In genomic region chr7:107181172-107181571, GRCh38 we compare ENCODE assay signal across 1 cellular context.
TF ChIP-seq lines count a peak whose summit lies in the region.

No MANE protein-coding gene starts in this region.

TF ChIP-seq in HCT116, 20 proteins besides CTCF, POLR2A, EP300 and RAD21 (continued from another document):
- TF ChIP-seq, protein P1, sequence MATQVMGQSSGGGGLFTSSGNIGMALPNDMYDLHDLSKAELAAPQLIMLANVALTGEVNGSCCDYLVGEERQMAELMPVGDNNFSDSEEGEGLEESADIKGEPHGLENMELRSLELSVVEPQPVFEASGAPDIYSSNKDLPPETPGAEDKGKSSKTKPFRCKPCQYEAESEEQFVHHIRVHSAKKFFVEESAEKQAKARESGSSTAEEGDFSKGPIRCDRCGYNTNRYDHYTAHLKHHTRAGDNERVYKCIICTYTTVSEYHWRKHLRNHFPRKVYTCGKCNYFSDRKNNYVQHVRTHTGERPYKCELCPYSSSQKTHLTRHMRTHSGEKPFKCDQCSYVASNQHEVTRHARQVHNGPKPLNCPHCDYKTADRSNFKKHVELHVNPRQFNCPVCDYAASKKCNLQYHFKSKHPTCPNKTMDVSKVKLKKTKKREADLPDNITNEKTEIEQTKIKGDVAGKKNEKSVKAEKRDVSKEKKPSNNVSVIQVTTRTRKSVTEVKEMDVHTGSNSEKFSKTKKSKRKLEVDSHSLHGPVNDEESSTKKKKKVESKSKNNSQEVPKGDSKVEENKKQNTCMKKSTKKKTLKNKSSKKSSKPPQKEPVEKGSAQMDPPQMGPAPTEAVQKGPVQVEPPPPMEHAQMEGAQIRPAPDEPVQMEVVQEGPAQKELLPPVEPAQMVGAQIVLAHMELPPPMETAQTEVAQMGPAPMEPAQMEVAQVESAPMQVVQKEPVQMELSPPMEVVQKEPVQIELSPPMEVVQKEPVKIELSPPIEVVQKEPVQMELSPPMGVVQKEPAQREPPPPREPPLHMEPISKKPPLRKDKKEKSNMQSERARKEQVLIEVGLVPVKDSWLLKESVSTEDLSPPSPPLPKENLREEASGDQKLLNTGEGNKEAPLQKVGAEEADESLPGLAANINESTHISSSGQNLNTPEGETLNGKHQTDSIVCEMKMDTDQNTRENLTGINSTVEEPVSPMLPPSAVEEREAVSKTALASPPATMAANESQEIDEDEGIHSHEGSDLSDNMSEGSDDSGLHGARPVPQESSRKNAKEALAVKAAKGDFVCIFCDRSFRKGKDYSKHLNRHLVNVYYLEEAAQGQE (IDR thresholded peaks at IDR 0.05; ENCODE audit: low read depth) = no peak
